9 cellular contexts compared by ENCODE assay signal in genomic region chr11:122850076-122850631, GRCh38. TPM values are rescaled to one million over a fixed set of nuclear protein-coding genes. Genes with fewer than 3 reads are reported as not detected.
DNase-seq lines count a peak whose midpoint lies in the region; ATAC-seq and TF ChIP-seq lines count a peak whose summit lies in the region.
"Had no signal": no experiment of that assay in that cellular context is flagged by ENCODE, and none has a peak within 500 bp of the region (broad histone marks: within the 10 kb centered on the region; RNA-seq: fewer than 3 reads in every experiment).

No MANE protein-coding gene starts in this region.

- H3K9me2 ChIP-seq in GM23338 (ENCODE audit: insufficient read depth) = no peaks in the 10 kb centered on the region

- H4K20me1 ChIP-seq in GM23338 (replicated peaks; ENCODE audit: insufficient read depth) = no peaks in the 10 kb centered on the region

- H3K4me2 ChIP-seq in GM23338 = no peak overlapping the region

- no peaks in the 10 kb centered on the region for H3K36me3 Mint-ChIP-seq in GM23338 (ENCODE audit: low read depth)
- peaks cover 2% of the 10 kb centered on the region for H3K36me3 Mint-ChIP-seq in T-helper 17 cell (ENCODE audit: low read depth)

- H3K79me2 ChIP-seq in GM23338 (replicated peaks; ENCODE audit: insufficient read depth) = no peaks in the 10 kb centered on the region

- peak overlapping the region; percentile 73 for H2AFZ ChIP-seq in GM23338

- peaks cover 3% of the 10 kb centered on the region for H3K27me3 Mint-ChIP-seq in GM23338 (ENCODE audit: insufficient read depth, low read depth, poor library complexity)
- H3K27me3 Mint-ChIP-seq in T-helper 17 cell = peaks cover 27% of the 10 kb centered on the region

- H3K4me3 ChIP-seq in GM23338 (no peak overlapping the region), choroid plexus epithelial cell (ENCODE audit: low read depth, low read length) (no peak overlapping the region), skeletal muscle cell (ENCODE audit: low read depth, low read length) (no peak overlapping the region), prostate gland (no peak overlapping the region), tibial artery (no peak overlapping the region)
- H3K4me3 ChIP-seq: left lung had no signal

- H3K4me1 Mint-ChIP-seq in GM23338 (peaks cover 22% of the 10 kb centered on the region), T-helper 17 cell (peaks cover 21% of the 10 kb centered on the region)

- 47% methylated on average over 7 of the region's 7 CpGs for WGBS in prostate gland

- TF ChIP-seq CTCF in GM23338 (conservative IDR thresholded peaks at IDR 0.05; ENCODE audit: low read depth in 2 of 2) (peak in 1 of 2 experiments; percentile 21; a peak in 2 of 4 replicates), choroid plexus epithelial cell (conservative IDR thresholded peaks at IDR 0.05; ENCODE audit: low read depth, low read length) (peak; percentile 20), prostate gland (IDR thresholded peaks at IDR 0.05) (no peak), tibial artery (IDR thresholded peaks at IDR 0.05) (no peak)

- intact Hi-C loops in prostate gland (cut with DNase I) = loop anchor here (5.0 to 10.0 kb wide), 2 partner anchors 65 to 218 kb away; no protein-coding TSS in a partner anchor
- intact Hi-C loops in tibial artery (cut with DNase I; ENCODE audit: low total_unique reads) = loop anchor here (5.0 kb wide), 1 partner anchor 223 kb away; no protein-coding TSS in a partner anchor

- H3F3A ChIP-seq in GM23338 (replicated peaks; ENCODE audit: low read depth) = no peaks in the 10 kb centered on the region

- H3K27ac Mint-ChIP-seq in GM23338 = no peak overlapping the region
- H3K27ac Mint-ChIP-seq in T-helper 17 cell = no peak overlapping the region

- H3K9me3 Mint-ChIP-seq in GM23338 = no peaks in the 10 kb centered on the region

- H3K27ac ChIP-seq in GM23338 (ENCODE audit: low read depth) (no peak overlapping the region), prostate gland (no peak overlapping the region), tibial artery (no peak overlapping the region)
- H3K27ac ChIP-seq: left lung had no signal

- TF ChIP-seq POLR2A in prostate gland (IDR thresholded peaks at IDR 0.05) = no peak

- H3K4me1 ChIP-seq in GM23338 (ENCODE audit: insufficient read depth) (peaks cover 18% of the 10 kb centered on the region; the same call in 1 of the 2 replicates), prostate gland (replicated peaks) (no peaks in the 10 kb centered on the region), tibial artery (no peaks in the 10 kb centered on the region)

- H3K9me3 ChIP-seq in prostate gland (no peaks in the 10 kb centered on the region), T-helper 17 cell (ENCODE audit: control insufficient read depth, low read length, poor library complexity, severe bottlenecking) (no peaks in the 10 kb centered on the region), tibial artery (no peaks in the 10 kb centered on the region)
- H3K9me3 ChIP-seq: left lung had no signal

- ATAC-seq in GM23338 = peak; percentile 47
- ATAC-seq in HG03521 (IDR thresholded peaks at IDR 0.05; ENCODE audit: unreplicated experiment) = no peak
- no peak for ATAC-seq in T-helper 17 cell
- ATAC-seq: left lung had no signal

- H3K4me3 Mint-ChIP-seq in GM23338 (no peak overlapping the region), T-helper 17 cell (no peak overlapping the region)

- DNase-seq in GM23338 (ENCODE audit: low spot score) = peak; percentile 24
- peak; percentile 37 for DNase-seq in SW480 (ENCODE audit: low spot score)
- peak; percentile 64 for DNase-seq in choroid plexus epithelial cell (ENCODE audit: low read depth)
- peak; percentile 35 for DNase-seq in skeletal muscle cell (ENCODE audit: low read depth)
- no peak for DNase-seq in prostate gland (ENCODE audit: low spot score)
- no peak for DNase-seq in T-helper 17 cell
- DNase-seq in tibial artery = no peak
- DNase-seq: left lung had no signal

- H3K27me3 ChIP-seq in GM23338 (ENCODE audit: insufficient read depth) (no peaks in the 10 kb centered on the region), prostate gland (replicated peaks; ENCODE audit: insufficient read depth) (no peaks in the 10 kb centered on the region), tibial artery (peaks cover 0 to 25% of the 10 kb centered on the region in 2 donors)
- H3K27me3 ChIP-seq: left lung had no signal

- H3K36me3 ChIP-seq in GM23338 (ENCODE audit: insufficient read depth) (no peaks in the 10 kb centered on the region), prostate gland (no peaks in the 10 kb centered on the region), tibial artery (no peaks in the 10 kb centered on the region)
- H3K36me3 ChIP-seq: left lung had no signal

TF ChIP-seq in GM23338, 12 proteins besides CTCF, POLR2A, EP300 and RAD21 (continues in another document):
- no peak for TF ChIP-seq STAT1 (IDR thresholded peaks at IDR 0.05; ENCODE audit: unreplicated experiment)
- TF ChIP-seq ETS1 (IDR thresholded peaks at IDR 0.05) = no peak
- TF ChIP-seq ZNF331 (CRISPR knock-in tag; IDR thresholded peaks at IDR 0.05; ENCODE audit: low read depth) = no peak
- no peak for TF ChIP-seq POLR2AphosphoS5 (IDR thresholded peaks at IDR 0.05; ENCODE audit: low read depth)
- no peak for TF ChIP-seq REST (IDR thresholded peaks at IDR 0.05; ENCODE audit: unreplicated experiment)

RNA-seq across cellular contexts. Expression of gene CRTAM, which starts 11.9 kb away (rescaled TPM):
- 0.08 TPM in 1 of 2 replicates, not detected in the other for total RNA-seq in GM23338 (2014; rRNA removed; shearing (Covaris generic))
- polyA plus RNA-seq in GM23338 (2016; fragmentation: Nextera tagmentation; extraction: Ambion mirVana) = not detected in 2 replicates
- under 1 TPM in 1 of 2 donors, not detected in 1; 0.34 TPM for total RNA-seq in prostate gland
- total RNA-seq in T-helper 17 cell = not detected

RNA-seq across cellular contexts. Expression of gene JHY, which starts 32.4 kb away (rescaled TPM):
- total RNA-seq in GM23338 (2014; rRNA removed; shearing (Covaris generic)) = 0.58 and 0.94 TPM in 2 replicates
- polyA plus RNA-seq in GM23338 (2016; fragmentation: Nextera tagmentation; extraction: Ambion mirVana) = 0.63 and 0.97 TPM in 2 replicates
- total RNA-seq in prostate gland = 10 to 100 TPM in 1 of 2 donors, 1 to 10 TPM in 1; 4.5 to 10.9 TPM
- 1 to 10 TPM; 2.2 to 3.0 TPM for total RNA-seq in T-helper 17 cell

Comparison
In these comparisons a context has a peak if more than half of its experiments do, and no peak if none do; other contexts are left out.
1. DNase-seq: peak in GM23338 (single experiment), SW480 (single experiment), choroid plexus epithelial cell (single experiment) and skeletal muscle cell (single experiment); none in prostate gland (single experiment), T-helper 17 cell (0 of 3) and tibial artery (0 of 2).